1 cellular context compared by ENCODE assay signal in genomic region chr20:50165687-50166554, GRCh38.
TF ChIP-seq lines count a peak whose summit lies in the region.

No MANE protein-coding gene starts in this region.

TF ChIP-seq in WTC11, 78 proteins besides CTCF, POLR2A, EP300 and RAD21 (continued from another document):
- no peak for TF ChIP-seq ZNF512 (CRISPR knock-in tag; IDR thresholded peaks at IDR 0.05; ENCODE audit: borderline replicate concordance)
- TF ChIP-seq ETV6 (CRISPR knock-in tag; IDR thresholded peaks at IDR 0.05): peak; percentile 55; the same call in 1 of the 2 replicates
- no peak for TF ChIP-seq CREB1 (CRISPR knock-in tag; IDR thresholded peaks at IDR 0.05)
- no peak for TF ChIP-seq AFF4 (CRISPR knock-in tag; IDR thresholded peaks at IDR 0.05; ENCODE audit: borderline replicate concordance)
- 0 out of 2 replicates have a peak, but pooled peaks have one; percentile 13 for TF ChIP-seq USF1 (CRISPR knock-in tag; IDR thresholded peaks at IDR 0.05)
- no peak; the same call in 1 of the 2 replicates for TF ChIP-seq FOXK1 (CRISPR knock-in tag; IDR thresholded peaks at IDR 0.05)
- TF ChIP-seq KAT7 (CRISPR knock-in tag; IDR thresholded peaks at IDR 0.05; ENCODE audit: borderline replicate concordance): no peak
- TF ChIP-seq SP1 (CRISPR knock-in tag; conservative IDR thresholded peaks at IDR 0.05): no peak
- TF ChIP-seq ELF4 (CRISPR knock-in tag; IDR thresholded peaks at IDR 0.05; ENCODE audit: low read depth): no peak
- TF ChIP-seq JUN (CRISPR knock-in tag; IDR thresholded peaks at IDR 0.05): no peak
- no peak for TF ChIP-seq NR2C2 (CRISPR knock-in tag; IDR thresholded peaks at IDR 0.05)
- no peak for TF ChIP-seq ZBTB21 (CRISPR knock-in tag; IDR thresholded peaks at IDR 0.05; ENCODE audit: borderline replicate concordance)
- no peak for TF ChIP-seq FOXP1 (CRISPR knock-in tag; IDR thresholded peaks at IDR 0.05; ENCODE audit: borderline replicate concordance)
- no peak for TF ChIP-seq ATF3 (CRISPR knock-in tag; conservative IDR thresholded peaks at IDR 0.05)
- no peak for TF ChIP-seq SMAD3 (CRISPR knock-in tag; IDR thresholded peaks at IDR 0.05; ENCODE audit: borderline replicate concordance)
- no peak for TF ChIP-seq MXD4 (CRISPR knock-in tag; IDR thresholded peaks at IDR 0.05; ENCODE audit: borderline replicate concordance)
- no peak for TF ChIP-seq PRRX2 (CRISPR knock-in tag; IDR thresholded peaks at IDR 0.05)
- peak; percentile 80 for TF ChIP-seq GABPB1 (CRISPR knock-in tag; IDR thresholded peaks at IDR 0.05)
- no peak for TF ChIP-seq RELA (CRISPR knock-in tag; IDR thresholded peaks at IDR 0.05; ENCODE audit: borderline replicate concordance)
- TF ChIP-seq NFE2L1 (CRISPR knock-in tag; IDR thresholded peaks at IDR 0.05): peak; percentile 92; the same call in 1 of the 2 replicates
- no peak for TF ChIP-seq GRHL2 (CRISPR knock-in tag; IDR thresholded peaks at IDR 0.05; ENCODE audit: insufficient replicate concordance, severe bottlenecking)
- no peak for TF ChIP-seq ZNF121 (CRISPR knock-in tag; IDR thresholded peaks at IDR 0.05)
- TF ChIP-seq ZNF232 (CRISPR knock-in tag; IDR thresholded peaks at IDR 0.05): no peak
